ENCODE assay signal across 1 cellular context in the genomic region with DNA sequence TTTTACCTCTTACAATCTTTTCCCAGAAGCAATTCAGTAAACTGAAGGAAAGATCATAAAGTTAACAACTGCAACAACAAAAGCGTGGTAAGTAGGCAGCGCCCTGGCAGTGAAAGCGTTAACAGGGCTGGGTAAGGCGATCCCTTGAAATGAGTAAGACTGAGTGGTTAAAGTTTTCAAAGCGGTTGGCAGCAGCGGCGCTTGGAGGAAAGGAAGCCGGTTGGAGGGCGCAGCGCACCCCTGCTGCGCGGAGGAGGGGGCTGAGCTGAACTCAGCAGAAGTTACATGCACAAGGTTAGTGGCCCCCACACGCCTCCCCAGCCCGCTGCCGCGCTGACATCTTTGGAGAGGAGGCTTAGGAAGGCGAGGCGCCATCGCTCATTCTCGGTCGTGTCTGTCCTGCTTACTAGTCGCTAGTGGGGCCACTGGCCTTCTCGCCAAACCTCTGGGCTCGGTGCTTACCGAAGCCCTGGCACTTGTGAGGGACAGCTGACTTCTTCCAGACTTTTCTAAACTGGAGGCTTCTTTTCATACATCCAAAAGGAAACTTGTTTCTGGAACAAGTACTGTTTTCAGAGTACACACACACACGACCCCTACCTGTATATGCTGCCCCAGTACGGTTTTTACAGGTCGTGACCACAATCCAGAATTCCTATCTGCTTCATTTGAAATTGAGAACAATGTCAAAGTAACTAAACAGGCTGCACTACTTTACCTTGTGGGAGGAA.
TF ChIP-seq lines count a peak whose summit lies in the region.

A gene with protein sequence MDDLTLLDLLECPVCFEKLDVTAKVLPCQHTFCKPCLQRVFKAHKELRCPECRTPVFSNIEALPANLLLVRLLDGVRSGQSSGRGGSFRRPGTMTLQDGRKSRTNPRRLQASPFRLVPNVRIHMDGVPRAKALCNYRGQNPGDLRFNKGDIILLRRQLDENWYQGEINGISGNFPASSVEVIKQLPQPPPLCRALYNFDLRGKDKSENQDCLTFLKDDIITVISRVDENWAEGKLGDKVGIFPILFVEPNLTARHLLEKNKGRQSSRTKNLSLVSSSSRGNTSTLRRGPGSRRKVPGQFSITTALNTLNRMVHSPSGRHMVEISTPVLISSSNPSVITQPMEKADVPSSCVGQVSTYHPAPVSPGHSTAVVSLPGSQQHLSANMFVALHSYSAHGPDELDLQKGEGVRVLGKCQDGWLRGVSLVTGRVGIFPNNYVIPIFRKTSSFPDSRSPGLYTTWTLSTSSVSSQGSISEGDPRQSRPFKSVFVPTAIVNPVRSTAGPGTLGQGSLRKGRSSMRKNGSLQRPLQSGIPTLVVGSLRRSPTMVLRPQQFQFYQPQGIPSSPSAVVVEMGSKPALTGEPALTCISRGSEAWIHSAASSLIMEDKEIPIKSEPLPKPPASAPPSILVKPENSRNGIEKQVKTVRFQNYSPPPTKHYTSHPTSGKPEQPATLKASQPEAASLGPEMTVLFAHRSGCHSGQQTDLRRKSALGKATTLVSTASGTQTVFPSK (plus strand): TSS at position 178 of the 731 bp plus-strand sequence. CDS start 1,351 bp downstream, outside the sequence.

TF ChIP-seq in HepG2, 621 proteins besides CTCF, POLR2A, EP300 and RAD21 (continued from another document and continues in another):
- TF ChIP-seq ZBTB40 (IDR thresholded peaks at IDR 0.05) = no peak
- TF ChIP-seq ZBTB40 (CRISPR knock-in tag; IDR thresholded peaks at IDR 0.05) = peak; percentile 80; the same call in 1 of the 2 replicates
- TF ChIP-seq, protein P1, sequence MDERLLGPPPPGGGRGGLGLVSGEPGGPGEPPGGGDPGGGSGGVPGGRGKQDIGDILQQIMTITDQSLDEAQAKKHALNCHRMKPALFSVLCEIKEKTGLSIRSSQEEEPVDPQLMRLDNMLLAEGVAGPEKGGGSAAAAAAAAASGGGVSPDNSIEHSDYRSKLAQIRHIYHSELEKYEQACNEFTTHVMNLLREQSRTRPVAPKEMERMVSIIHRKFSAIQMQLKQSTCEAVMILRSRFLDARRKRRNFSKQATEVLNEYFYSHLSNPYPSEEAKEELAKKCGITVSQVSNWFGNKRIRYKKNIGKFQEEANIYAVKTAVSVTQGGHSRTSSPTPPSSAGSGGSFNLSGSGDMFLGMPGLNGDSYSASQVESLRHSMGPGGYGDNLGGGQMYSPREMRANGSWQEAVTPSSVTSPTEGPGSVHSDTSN (CRISPR knock-in tag; IDR thresholded peaks at IDR 0.05) = no peak
- TF ChIP-seq ZNF816 (CRISPR knock-in tag; IDR thresholded peaks at IDR 0.05; ENCODE audit: borderline replicate concordance) = peak; percentile 51; the same call in 1 of the 2 replicates
- no peak for TF ChIP-seq MBD4 (IDR thresholded peaks at IDR 0.05; ENCODE audit: borderline replicate concordance, low read length)
- peak; percentile 73; the same call in 1 of the 2 replicates for TF ChIP-seq AHR (CRISPR knock-in tag; IDR thresholded peaks at IDR 0.05)
- TF ChIP-seq KDM1A (CRISPR knock-in tag; IDR thresholded peaks at IDR 0.05) = 0 out of 2 replicates have a peak, but pooled peaks have one; percentile 29
- TF ChIP-seq PAWR (CRISPR knock-in tag; IDR thresholded peaks at IDR 0.05; ENCODE audit: borderline replicate concordance) = no peak
- TF ChIP-seq TRIM24 (CRISPR knock-in tag; IDR thresholded peaks at IDR 0.05) = no peak
- TF ChIP-seq SNAI1 (CRISPR knock-in tag; IDR thresholded peaks at IDR 0.05; ENCODE audit: borderline replicate concordance) = no peak
- peak; percentile 80 for TF ChIP-seq SIX4 (CRISPR knock-in tag; IDR thresholded peaks at IDR 0.05)
- TF ChIP-seq, protein P2, sequence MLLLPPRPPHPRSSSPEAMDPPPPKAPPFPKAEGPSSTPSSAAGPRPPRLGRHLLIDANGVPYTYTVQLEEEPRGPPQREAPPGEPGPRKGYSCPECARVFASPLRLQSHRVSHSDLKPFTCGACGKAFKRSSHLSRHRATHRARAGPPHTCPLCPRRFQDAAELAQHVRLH (CRISPR knock-in tag; IDR thresholded peaks at IDR 0.05; ENCODE audit: borderline replicate concordance, low read depth) = peak; percentile 71; the same call in 1 of the 2 replicates
- TF ChIP-seq GABPA (IDR thresholded peaks at IDR 0.05; ENCODE audit: low read depth, low read length) = no peak
- no peak for TF ChIP-seq GABPA (CRISPR knock-in tag; IDR thresholded peaks at IDR 0.05; ENCODE audit: low read depth)
- TF ChIP-seq HDAC1 (CRISPR knock-in tag; IDR thresholded peaks at IDR 0.05) = peak; percentile 82
- peak; percentile 17; the same call in 1 of the 2 replicates for TF ChIP-seq ZFX (CRISPR knock-in tag; IDR thresholded peaks at IDR 0.05; ENCODE audit: low read depth)
- TF ChIP-seq ZNF709 (CRISPR knock-in tag; IDR thresholded peaks at IDR 0.05) = no peak
- no peak for TF ChIP-seq TP53 (CRISPR knock-in tag; conservative IDR thresholded peaks at IDR 0.05)
- no peak for TF ChIP-seq SETDB1 (CRISPR knock-in tag; IDR thresholded peaks at IDR 0.05; ENCODE audit: borderline replicate concordance)
- 0 out of 2 replicates have a peak, but pooled peaks have one; percentile 24 for TF ChIP-seq ARNTL (CRISPR knock-in tag; IDR thresholded peaks at IDR 0.05)
- 0 out of 2 replicates have a peak, but pooled peaks have one; percentile 33 for TF ChIP-seq ZNF678 (CRISPR knock-in tag; IDR thresholded peaks at IDR 0.05)
- TF ChIP-seq, protein P3, sequence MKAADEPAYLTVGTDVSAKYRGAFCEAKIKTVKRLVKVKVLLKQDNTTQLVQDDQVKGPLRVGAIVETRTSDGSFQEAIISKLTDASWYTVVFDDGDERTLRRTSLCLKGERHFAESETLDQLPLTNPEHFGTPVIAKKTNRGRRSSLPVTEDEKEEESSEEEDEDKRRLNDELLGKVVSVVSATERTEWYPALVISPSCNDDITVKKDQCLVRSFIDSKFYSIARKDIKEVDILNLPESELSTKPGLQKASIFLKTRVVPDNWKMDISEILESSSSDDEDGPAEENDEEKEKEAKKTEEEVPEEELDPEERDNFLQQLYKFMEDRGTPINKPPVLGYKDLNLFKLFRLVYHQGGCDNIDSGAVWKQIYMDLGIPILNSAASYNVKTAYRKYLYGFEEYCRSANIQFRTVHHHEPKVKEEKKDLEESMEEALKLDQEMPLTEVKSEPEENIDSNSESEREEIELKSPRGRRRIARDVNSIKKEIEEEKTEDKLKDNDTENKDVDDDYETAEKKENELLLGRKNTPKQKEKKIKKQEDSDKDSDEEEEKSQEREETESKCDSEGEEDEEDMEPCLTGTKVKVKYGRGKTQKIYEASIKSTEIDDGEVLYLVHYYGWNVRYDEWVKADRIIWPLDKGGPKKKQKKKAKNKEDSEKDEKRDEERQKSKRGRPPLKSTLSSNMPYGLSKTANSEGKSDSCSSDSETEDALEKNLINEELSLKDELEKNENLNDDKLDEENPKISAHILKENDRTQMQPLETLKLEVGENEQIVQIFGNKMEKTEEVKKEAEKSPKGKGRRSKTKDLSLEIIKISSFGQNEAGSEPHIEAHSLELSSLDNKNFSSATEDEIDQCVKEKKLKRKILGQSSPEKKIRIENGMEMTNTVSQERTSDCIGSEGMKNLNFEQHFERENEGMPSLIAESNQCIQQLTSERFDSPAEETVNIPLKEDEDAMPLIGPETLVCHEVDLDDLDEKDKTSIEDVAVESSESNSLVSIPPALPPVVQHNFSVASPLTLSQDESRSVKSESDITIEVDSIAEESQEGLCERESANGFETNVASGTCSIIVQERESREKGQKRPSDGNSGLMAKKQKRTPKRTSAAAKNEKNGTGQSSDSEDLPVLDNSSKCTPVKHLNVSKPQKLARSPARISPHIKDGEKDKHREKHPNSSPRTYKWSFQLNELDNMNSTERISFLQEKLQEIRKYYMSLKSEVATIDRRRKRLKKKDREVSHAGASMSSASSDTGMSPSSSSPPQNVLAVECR (CRISPR knock-in tag; IDR thresholded peaks at IDR 0.05; ENCODE audit: borderline replicate concordance) = peak; percentile 61
- peak; percentile 24; the same call in 1 of the 2 replicates for TF ChIP-seq GMEB1 (CRISPR knock-in tag; IDR thresholded peaks at IDR 0.05; ENCODE audit: borderline replicate concordance)
- peak; percentile 22; the same call in 1 of the 2 replicates for TF ChIP-seq IRF2 (CRISPR knock-in tag; IDR thresholded peaks at IDR 0.05)
- TF ChIP-seq SMAD1 (CRISPR knock-in tag; IDR thresholded peaks at IDR 0.05; ENCODE audit: borderline replicate concordance, low read depth) = 0 out of 2 replicates have a peak, but pooled peaks have one; percentile 51
- TF ChIP-seq ZSCAN29 (CRISPR knock-in tag; conservative IDR thresholded peaks at IDR 0.05) = peak; percentile 52; the same call in 1 of the 2 replicates
- TF ChIP-seq SMAD3 (CRISPR knock-in tag; IDR thresholded peaks at IDR 0.05) = 0 out of 2 replicates have a peak, but pooled peaks have one; percentile 51
- TF ChIP-seq ARNT2 (CRISPR knock-in tag; IDR thresholded peaks at IDR 0.05; ENCODE audit: low read depth) = peak; percentile 60; the same call in 1 of the 2 replicates
- no peak for TF ChIP-seq ZNF256 (CRISPR knock-in tag; conservative IDR thresholded peaks at IDR 0.05)
- TF ChIP-seq ZNF121 (CRISPR knock-in tag; IDR thresholded peaks at IDR 0.05) = no peak
- TF ChIP-seq ZNF362 (CRISPR knock-in tag; IDR thresholded peaks at IDR 0.05; ENCODE audit: borderline replicate concordance) = no peak; the same call in 1 of the 2 replicates
- 0 out of 2 replicates have a peak, but pooled peaks have one; percentile 9 for TF ChIP-seq FOSL1 (CRISPR knock-in tag; IDR thresholded peaks at IDR 0.05; ENCODE audit: borderline replicate concordance)
